ENCODE assay signal across 24 cellular contexts in genomic region chr12:70635713-70636112, GRCh38. TPM values are rescaled to one million over a fixed set of nuclear protein-coding genes. Genes with fewer than 3 reads are reported as not detected.
DNase-seq lines count a peak whose midpoint lies in the region; ATAC-seq and TF ChIP-seq lines count a peak whose summit lies in the region.
"Had no signal": no experiment of that assay in that cellular context is flagged by ENCODE, and none has a peak within 500 bp of the region (broad histone marks: within the 10 kb centered on the region; RNA-seq: fewer than 3 reads in every experiment).

No MANE protein-coding gene starts in this region.

- DNase-seq in right cardiac atrium (peak in 1 of 3 donors; percentile 26), cardiac septum (ENCODE audit: low spot score) (no peak), esophagus muscularis mucosa (ENCODE audit: extremely low spot score) (no peak), psoas muscle (no peak), upper lobe of right lung (no peak), Calu3 (no peak)
- no peak for DNase-seq in activated CD8-positive, alpha-beta memory T cell treated with anti-CD3 and anti-CD28 coated beads, Interleukin-2, amount 50 U/mL, for 48 hours
- DNase-seq in CD8-positive, alpha-beta memory T cell, result no peak
- DNase-seq: BE2C, DMS 273 treated with DMSO at 0.1 percent for 48 hours, DMS79 treated with DMSO at 0.1 percent for 48 hours, IMR-90, NCI-H1105, NCI-H146, NCI-H2029 treated with DMSO at 0.1 percent for 48 hours, NCI-H2171, NCI-H345, NCI-H524, NCI-H82 had no signal

- TF ChIP-seq EP300 in esophagus muscularis mucosa (IDR thresholded peaks at IDR 0.05), result no peak

- no peak for TF ChIP-seq POLR2A in esophagus muscularis mucosa (IDR thresholded peaks at IDR 0.05; ENCODE audit: low read depth)

- H3K4me3 Mint-ChIP-seq in CD8-positive, alpha-beta memory T cell, result no peak overlapping the region
- no peak overlapping the region for H3K4me3 Mint-ChIP-seq in Calu3 (ENCODE audit: low read depth, unreplicated experiment)

- no peaks in the 10 kb centered on the region for H3K9me3 ChIP-seq in right cardiac atrium (ENCODE audit: control insufficient read depth, low read length)
- H3K9me3 ChIP-seq in esophagus muscularis mucosa, result no peaks in the 10 kb centered on the region
- H3K9me3 ChIP-seq in psoas muscle, result no peaks in the 10 kb centered on the region
- no peaks in the 10 kb centered on the region for H3K9me3 ChIP-seq in upper lobe of right lung
- H3K9me3 ChIP-seq in CD8-positive, alpha-beta memory T cell (ENCODE audit: low read length), result no peaks in the 10 kb centered on the region
- H3K9me3 ChIP-seq: BE2C, HAP-1 had no signal

- no peaks in the 10 kb centered on the region for H3K4me1 ChIP-seq in right cardiac atrium (ENCODE audit: control insufficient read depth, insufficient read depth, low read length)
- no peaks in the 10 kb centered on the region for H3K4me1 ChIP-seq in esophagus muscularis mucosa
- no peaks in the 10 kb centered on the region for H3K4me1 ChIP-seq in psoas muscle
- H3K4me1 ChIP-seq in upper lobe of right lung, result no peaks in the 10 kb centered on the region
- H3K4me1 ChIP-seq in CD8-positive, alpha-beta memory T cell (ENCODE audit: insufficient read depth, low read length), result no peaks in the 10 kb centered on the region
- H3K4me1 ChIP-seq: BE2C, HAP-1 had no signal

- peaks cover 0 to 3% (median 0%) of the 10 kb centered on the region in 5 donors for H3K9me3 Mint-ChIP-seq in CD8-positive, alpha-beta memory T cell
- no peaks in the 10 kb centered on the region for H3K9me3 Mint-ChIP-seq in Calu3 (ENCODE audit: low read depth, unreplicated experiment)

- BruUV-seq in Calu3 (replicated peaks; lab: Mats Ljungman, UMichigan), result no TSS peak

- no peaks in the 10 kb centered on the region for H3K4me1 Mint-ChIP-seq in CD8-positive, alpha-beta memory T cell
- peaks cover 18% of the 10 kb centered on the region for H3K4me1 Mint-ChIP-seq in Calu3 (ENCODE audit: low read depth, unreplicated experiment)

- H3K27ac ChIP-seq in right cardiac atrium (ENCODE audit: low read length) (peak overlapping the region; percentile 16), esophagus muscularis mucosa (replicated peaks in 1 of 4) (peak overlapping the region in 3 of 4 donors; percentile 6 to 64 (median 59)), psoas muscle (no peak overlapping the region), upper lobe of right lung (peak overlapping the region; percentile 74)
- no peak overlapping the region for H3K27ac ChIP-seq in CD8-positive, alpha-beta memory T cell (ENCODE audit: low read depth, low read length)
- H3K27ac ChIP-seq: KMS-11 had no signal

- ATAC-seq in right cardiac atrium, result peak in 1 of 2 donors; percentile 74
- no peak for ATAC-seq in psoas muscle
- ATAC-seq in upper lobe of right lung, result peak; percentile 19
- ATAC-seq: GM12878 had no signal

- TF ChIP-seq CTCF in esophagus muscularis mucosa (IDR thresholded peaks at IDR 0.05) (no peak), psoas muscle (IDR thresholded peaks at IDR 0.05) (no peak), upper lobe of right lung (IDR thresholded peaks at IDR 0.05) (no peak), Calu3 (IDR thresholded peaks at IDR 0.05; ENCODE audit: unreplicated experiment) (no peak)

- 73% methylated on average over 6 of the region's 6 CpGs for WGBS in right cardiac atrium
- WGBS in esophagus muscularis mucosa, result 83% methylated on average over 6 of the region's 6 CpGs
- 75 to 84% (median 75%) methylated on average over 6 of the region's 6 CpGs for WGBS in psoas muscle, 3 donors

- no peak overlapping the region for H3K27ac Mint-ChIP-seq in CD8-positive, alpha-beta memory T cell
- no peak overlapping the region for H3K27ac Mint-ChIP-seq in Calu3 (ENCODE audit: unreplicated experiment)

- peak overlapping the region; percentile 13 for H3K4me3 ChIP-seq in right cardiac atrium (ENCODE audit: low read length)
- peak overlapping the region; percentile 6 to 43 (median 20) for H3K4me3 ChIP-seq in esophagus muscularis mucosa
- H3K4me3 ChIP-seq in psoas muscle, result peak overlapping the region; percentile 35
- peak overlapping the region; percentile 36 for H3K4me3 ChIP-seq in upper lobe of right lung
- H3K4me3 ChIP-seq in CD8-positive, alpha-beta memory T cell (ENCODE audit: low read length), result no peak overlapping the region
- H3K4me3 ChIP-seq: GM12878, HAP-1 had no signal

- no peaks in the 10 kb centered on the region for H3K27me3 ChIP-seq in right cardiac atrium (ENCODE audit: control insufficient read depth, insufficient read depth)
- no peaks in the 10 kb centered on the region for H3K27me3 ChIP-seq in esophagus muscularis mucosa
- H3K27me3 ChIP-seq in psoas muscle (ENCODE audit: insufficient read depth in 3 of 3, low read length in 2 of 3), result no peaks in the 10 kb centered on the region
- H3K27me3 ChIP-seq in upper lobe of right lung, result no peaks in the 10 kb centered on the region
- H3K27me3 ChIP-seq in CD8-positive, alpha-beta memory T cell (ENCODE audit: insufficient read depth, low read length, poor library complexity, severe bottlenecking), result no peaks in the 10 kb centered on the region
- H3K27me3 ChIP-seq: BE2C had no signal

- H3K36me3 ChIP-seq in esophagus muscularis mucosa (no peaks in the 10 kb centered on the region), psoas muscle (ENCODE audit: insufficient read depth in 1 of 2, low read depth in 1 of 2) (no peaks in the 10 kb centered on the region), upper lobe of right lung (no peaks in the 10 kb centered on the region)
- no peaks in the 10 kb centered on the region for H3K36me3 ChIP-seq in CD8-positive, alpha-beta memory T cell (ENCODE audit: insufficient read depth, low read length)
- H3K36me3 ChIP-seq: HAP-1 had no signal

- intact Hi-C loops in right cardiac atrium (cut with DNase I) (no loop called here), cardiac septum (cut with DNase I) (no loop called here), esophagus muscularis mucosa (cut with DNase I) (no loop called here), psoas muscle (cut with DNase I) (no loop called here), upper lobe of right lung (cut with DNase I) (no loop called here), Calu3 (cut with micrococcal nuclease; ENCODE audit: unreplicated experiment) (no loop called here)

- H3K36me3 Mint-ChIP-seq in CD8-positive, alpha-beta memory T cell, result no peaks in the 10 kb centered on the region
- H3K36me3 Mint-ChIP-seq in Calu3 (ENCODE audit: insufficient read depth, unreplicated experiment), result peaks cover 34% of the 10 kb centered on the region

- CTCF ChIA-PET in CD8-positive, alpha-beta memory T cell (lab: Charles Lee), result no interaction called here
- CTCF ChIA-PET in Calu3 (lab: Charles Lee), result interaction anchor here (0.7 to 0.8 kb wide), 2 partner anchors 30 to 127 kb away, joined by 3 read pairs; no protein-coding TSS in a partner anchor

- H3K27me3 Mint-ChIP-seq in CD8-positive, alpha-beta memory T cell, result no peaks in the 10 kb centered on the region
- H3K27me3 Mint-ChIP-seq in Calu3 (ENCODE audit: unreplicated experiment), result no peaks in the 10 kb centered on the region

- POLR2A ChIA-PET in CD8-positive, alpha-beta memory T cell (lab: Charles Lee), result no interaction called here

RNA-seq across cellular contexts. Expression of gene PTPRB, which starts 1.5 kb away (rescaled TPM):
- 10 to 100 TPM; 26.6 to 51.8 (median 39.2) TPM for total RNA-seq in right cardiac atrium
- 14.3 TPM for polyA plus RNA-seq in right cardiac atrium
- total RNA-seq in cardiac septum, result 28.9 TPM
- total RNA-seq in esophagus muscularis mucosa, result 10 to 100 TPM; 22.0 to 41.9 (median 30.4) TPM
- 10 to 100 TPM; 10.9 to 32.1 (median 17.8) TPM for total RNA-seq in psoas muscle
- 1 to 10 TPM; 6.5 to 7.6 (median 7.2) TPM for polyA plus RNA-seq in psoas muscle
- 196 TPM for total RNA-seq in upper lobe of right lung
- not detected for total RNA-seq in CD8-positive, alpha-beta memory T cell
- not detected for polyA plus RNA-seq in CD8-positive, alpha-beta memory T cell
- 43.2 and 44.5 TPM in 2 replicates for total RNA-seq in Calu3 (2022)
- total RNA-seq: A673, OCI-LY7 had no signal

Comparison
In these comparisons a context has a peak if more than half of its experiments do, and no peak if none do; other contexts are left out.
1. H3K27ac ChIP-seq: peak in right cardiac atrium (single experiment), esophagus muscularis mucosa (3 of 4) and upper lobe of right lung (single experiment); none in psoas muscle (single experiment) and CD8-positive, alpha-beta memory T cell (single experiment).
2. RNA of gene PTPRB, which starts 1.5 kb away (total RNA-seq): 196 TPM in upper lobe of right lung (single experiment), 43.2 to 44.5 TPM in Calu3, 26.6 to 51.8 TPM in right cardiac atrium, 22.0 to 41.9 TPM in esophagus muscularis mucosa, 28.9 TPM in cardiac septum (single experiment) and 10.9 to 32.1 TPM in psoas muscle; not detected in CD8-positive, alpha-beta memory T cell; every median in the first group is over 10 times any median in the second.